Comparison of ENCODE assay signal across 9 cellular contexts in the genomic region with DNA sequence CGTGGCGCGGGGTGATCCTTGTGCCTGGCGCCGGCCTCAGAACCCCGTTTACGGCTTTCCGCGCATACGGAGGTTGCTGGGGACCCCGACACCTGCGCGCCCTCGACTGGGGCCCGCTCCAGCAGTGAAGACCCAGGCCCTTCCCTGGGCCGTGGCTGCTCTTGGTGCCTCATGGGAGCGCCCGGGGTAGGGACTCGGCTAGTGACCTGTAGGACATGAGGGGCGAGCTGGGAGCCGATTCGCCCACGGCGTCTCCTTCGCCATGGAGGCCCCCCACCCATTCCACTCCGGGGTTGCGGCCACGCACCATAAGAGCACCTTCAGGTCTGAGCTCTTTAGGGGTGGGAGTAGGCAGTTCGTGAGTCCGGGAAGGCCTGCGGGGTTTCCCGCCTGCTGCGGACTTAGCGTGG. TPM values are rescaled to one million over a fixed set of nuclear protein-coding genes. Genes with fewer than 3 reads are reported as not detected.
A peak's percentile ranks its signal among the peaks of the same experiment; 100 is the strongest.
DNase-seq lines count a peak whose midpoint lies in the region; ATAC-seq and TF ChIP-seq lines count a peak whose summit lies in the region.
"Had no signal": no experiment of that assay in that cellular context is flagged by ENCODE, and none has a peak within 500 bp of the region (broad histone marks: within the 10 kb centered on the region; RNA-seq: fewer than 3 reads in every experiment).

No MANE protein-coding gene starts in this region.

- H3K4me1 ChIP-seq in MM.1S (ENCODE audit: low read length) (no peaks in the 10 kb centered on the region), duodenal mucosa (ENCODE audit: control insufficient read depth in 1 of 2, insufficient read depth in 2 of 2, low read length in 2 of 2) (peaks cover 4 to 11% of the 10 kb centered on the region in 2 donors), suprapubic skin (peaks cover 20% of the 10 kb centered on the region)

- no peaks in the 10 kb centered on the region for H3K9me2 ChIP-seq in MM.1S (replicated peaks; ENCODE audit: insufficient read depth, low read length)

- DNase-seq in MM.1S (no peak), mesothelial cell of epicardium (ENCODE audit: low spot score in 2 of 2, unreplicated experiment in 2 of 2) (no peak), suprapubic skin (ENCODE audit: low spot score in 2 of 2) (no peak), activated gamma-delta T cell (lab: John Stamatoyannopoulos, UW) (no peak), GOT3 (lab: John Stamatoyannopoulos, UW) (no peak), AG20443 (ENCODE audit: low spot score) (no peak)
- DNase-seq: activated naive CD4-positive, alpha-beta T cell treated with Interleukin-2 at 50 U/mL for 16 hours had no signal

- TF ChIP-seq POLR2A in suprapubic skin (IDR thresholded peaks at IDR 0.05): no peak

- H3K36me3 Mint-ChIP-seq in mesothelial cell of epicardium: no peaks in the 10 kb centered on the region

- peaks cover 15% of the 10 kb centered on the region for H3K4me1 Mint-ChIP-seq in mesothelial cell of epicardium

- no peaks in the 10 kb centered on the region for H3K9me3 ChIP-seq in MM.1S (replicated peaks; ENCODE audit: insufficient read depth, low read length)
- H3K9me3 ChIP-seq in duodenal mucosa (ENCODE audit: control insufficient read depth in 1 of 2, low read length in 2 of 2): no peaks in the 10 kb centered on the region
- H3K9me3 ChIP-seq in suprapubic skin: no peaks in the 10 kb centered on the region

- H3K4me3 Mint-ChIP-seq in mesothelial cell of epicardium: peak overlapping the region; percentile 69

- H3K4me3 ChIP-seq in MM.1S (ENCODE audit: low read length) (peak overlapping the region; percentile 36), duodenal mucosa (ENCODE audit: low read depth in 1 of 2, low read length in 2 of 2) (peak overlapping the region; percentile 57 to 62), suprapubic skin (peak overlapping the region; percentile 62)

- no peaks in the 10 kb centered on the region for H4K20me1 ChIP-seq in MM.1S (ENCODE audit: insufficient read depth, low read length)

- peaks cover 96% of the 10 kb centered on the region for H3K27me3 Mint-ChIP-seq in mesothelial cell of epicardium (ENCODE audit: low read depth)

- 0% methylated on average over 6 of the region's 34 CpGs for WGBS in suprapubic skin

- H3F3A ChIP-seq in MM.1S (ENCODE audit: insufficient read depth, low read length): no peaks in the 10 kb centered on the region

- TF ChIP-seq CTCF in MM.1S (IDR thresholded peaks at IDR 0.05; ENCODE audit: low read length): no peak
- TF ChIP-seq CTCF in mesothelial cell of epicardium (IDR thresholded peaks at IDR 0.05; ENCODE audit: unreplicated experiment): no peak
- TF ChIP-seq CTCF in suprapubic skin (IDR thresholded peaks at IDR 0.05): no peak

- H3K27me3 ChIP-seq in MM.1S (replicated peaks; ENCODE audit: insufficient read depth, low read length) (no peaks in the 10 kb centered on the region), duodenal mucosa (ENCODE audit: control insufficient read depth in 1 of 2, insufficient read depth in 2 of 2, low read length in 2 of 2) (peaks cover 66 to 76% of the 10 kb centered on the region in 2 donors), suprapubic skin (peaks cover 84% of the 10 kb centered on the region)

- H3K9me3 Mint-ChIP-seq in mesothelial cell of epicardium: no peaks in the 10 kb centered on the region

- H2AFZ ChIP-seq in MM.1S (ENCODE audit: low read length): peak overlapping the region; percentile 38; the same call in 1 of the 2 replicates

- H3K9ac ChIP-seq in MM.1S (ENCODE audit: low read length): no peak overlapping the region
- H3K9ac ChIP-seq in duodenal mucosa (ENCODE audit: low read depth in 1 of 2, low read length in 2 of 2): no peak overlapping the region

- peak overlapping the region; percentile 70 for H3K4me2 ChIP-seq in MM.1S (ENCODE audit: low read depth, low read length)

- H3K27ac ChIP-seq in MM.1S (ENCODE audit: low read length) (no peak overlapping the region), duodenal mucosa (ENCODE audit: low read depth, low read length) (no peak overlapping the region), suprapubic skin (no peak overlapping the region)

- ATAC-seq in GM21529 (IDR thresholded peaks at IDR 0.05; ENCODE audit: unreplicated experiment): no peak

- H3K36me3 ChIP-seq in MM.1S (replicated peaks; ENCODE audit: insufficient read depth, low read length) (no peaks in the 10 kb centered on the region), duodenal mucosa (ENCODE audit: control insufficient read depth in 1 of 2, insufficient read depth in 2 of 2, low read length in 2 of 2) (no peaks in the 10 kb centered on the region), suprapubic skin (no peaks in the 10 kb centered on the region)

- no peak overlapping the region for H3K27ac Mint-ChIP-seq in mesothelial cell of epicardium

- no peak for TF ChIP-seq EP300 in suprapubic skin (IDR thresholded peaks at IDR 0.05)

- H3K79me2 ChIP-seq in MM.1S (ENCODE audit: low read length): no peaks in the 10 kb centered on the region

RNA-seq across cellular contexts. Expression of a gene that starts 14.2 kb away (rescaled TPM):
- total RNA-seq in mesothelial cell of epicardium (not detected in 3 replicates), suprapubic skin (1 to 10 TPM in 2 of 4 donors, under 1 TPM in 2; 0.23 to 1.5 (median 0.96) TPM)
